ENCODE assay signal across 15 cellular contexts in the genomic region with DNA sequence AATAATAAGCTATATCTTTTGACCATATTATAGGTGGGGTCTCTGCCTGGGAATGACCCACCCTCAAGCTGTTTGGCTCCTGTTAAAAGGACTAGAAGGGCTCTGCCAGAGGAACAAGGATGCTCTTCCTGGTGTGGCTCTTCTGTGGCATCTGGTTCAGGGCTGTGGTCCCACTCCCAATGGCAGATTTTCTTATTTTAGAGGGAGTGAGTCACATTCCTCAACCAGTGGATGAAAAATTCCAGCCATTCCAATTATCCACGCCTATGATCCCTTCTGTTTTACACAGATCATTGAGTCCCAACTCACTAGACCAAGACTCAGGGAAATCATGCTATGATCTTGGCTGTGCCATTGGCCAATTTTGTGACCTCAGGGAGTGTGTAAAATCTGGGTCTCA.
DNase-seq lines count a peak whose midpoint lies in the region; ATAC-seq, FAIRE-seq and TF ChIP-seq lines count a peak whose summit lies in the region.
"Had no signal": no experiment of that assay in that cellular context is flagged by ENCODE, and none has a peak within 500 bp of the region (broad histone marks: within the 10 kb centered on the region; RNA-seq: fewer than 3 reads in every experiment).

No MANE protein-coding gene starts in this region.

- H2BK120ac ChIP-seq in IMR-90 (ENCODE audit: low read depth, low read length): peak overlapping the region; percentile 96

- H3K4me2 ChIP-seq in IMR-90 (ENCODE audit: low read depth, low read length) (peak overlapping the region; percentile 58), keratinocyte (ENCODE audit: control insufficient read depth, extremely low read depth, insufficient read depth, low read depth, low read length) (peak overlapping the region; percentile 56)

- H3K79me1 ChIP-seq in IMR-90 (ENCODE audit: low read depth in 1 of 2, low read length in 2 of 2): peaks cover 17 to 51% of the 10 kb centered on the region in 2 experiments; a peak in 2 of 4 replicates

- H4K91ac ChIP-seq in IMR-90 (ENCODE audit: insufficient read depth, low read depth, low read length): peak overlapping the region; percentile 97

- TF ChIP-seq CTCF in IMR-90 (conservative IDR thresholded peaks at IDR 0.05; ENCODE audit: low read depth, low read length): no peak
- no peak for TF ChIP-seq CTCF in breast epithelium (IDR thresholded peaks at IDR 0.05)
- TF ChIP-seq CTCF in keratinocyte (optimal IDR thresholded peaks at IDR 0.05 in 1 of 3, IDR thresholded peaks at IDR 0.05 in 1 of 3, conservative IDR thresholded peaks at IDR 0.05 in 1 of 3; ENCODE audit: extremely low read depth in 1 of 3, insufficient read depth in 2 of 3, low read length in 3 of 3): no peak
- no peak for TF ChIP-seq CTCF in upper lobe of left lung (IDR thresholded peaks at IDR 0.05)
- no peak for TF ChIP-seq CTCF in dorsolateral prefrontal cortex (IDR thresholded peaks at IDR 0.05 in 54 of 56, conservative IDR thresholded peaks at IDR 0.05 in 2 of 56; ENCODE audit: low read depth in 1 of 56, partially characterized antibody in 56 of 56)

- H3K27me3 ChIP-seq in IMR-90 (ENCODE audit: control insufficient read depth, insufficient read depth, low read length) (no peaks in the 10 kb centered on the region), breast epithelium (no peaks in the 10 kb centered on the region), keratinocyte (ENCODE audit: control insufficient read depth, extremely low read depth, insufficient read depth, low read length) (no peaks in the 10 kb centered on the region), upper lobe of left lung (no peaks in the 10 kb centered on the region), dorsolateral prefrontal cortex (no peaks in the 10 kb centered on the region)

- H3K4me3 ChIP-seq in IMR-90 (ENCODE audit: insufficient read depth, low read depth, low read length) (no peak overlapping the region), breast epithelium (no peak overlapping the region), keratinocyte (ENCODE audit: control insufficient read depth in 2 of 3, extremely low read depth in 1 of 3, insufficient read depth in 2 of 3, low read depth in 1 of 3, low read length in 3 of 3) (peak overlapping the region in 2 of 3 experiments; percentile 13 to 26), upper lobe of left lung (no peak overlapping the region), dorsolateral prefrontal cortex (no peak overlapping the region)

- H2AK9ac ChIP-seq in IMR-90 (replicated peaks; ENCODE audit: low read depth, low read length, poor library complexity): peak overlapping the region; percentile 86

- H3K56ac ChIP-seq in IMR-90 (ENCODE audit: extremely low read depth, insufficient read depth, low read length): peak overlapping the region; percentile 97

- H2BK15ac ChIP-seq in IMR-90 (ENCODE audit: low read depth, low read length): peak overlapping the region; percentile 55; the same call in 2 of the 3 replicates

- H2BK20ac ChIP-seq in IMR-90 (ENCODE audit: low read depth, low read length): peak overlapping the region; percentile 96

- ATAC-seq in IMR-90 (ENCODE audit: low read depth) (peak; percentile 81), upper lobe of left lung (ENCODE audit: low FRiP score in 2 of 2) (peak; percentile 61 to 83)
- ATAC-seq: right cardiac atrium, T-helper 17 cell had no signal

- H3K9me1 ChIP-seq in IMR-90 (ENCODE audit: insufficient read depth, low read length): peaks cover 3% of the 10 kb centered on the region; the same call in 1 of the 2 replicates
- H3K9me1 ChIP-seq in keratinocyte (ENCODE audit: control insufficient read depth, extremely low read depth, insufficient read depth, low read length): no peaks in the 10 kb centered on the region

- no peak for TF ChIP-seq RAD21 in IMR-90 (IDR thresholded peaks at IDR 0.05; ENCODE audit: low read length)

- H3K27ac ChIP-seq in IMR-90 (ENCODE audit: insufficient read depth, low read length) (peak overlapping the region; percentile 95), breast epithelium (peak overlapping the region; percentile 57 to 59), keratinocyte (ENCODE audit: control insufficient read depth, insufficient read depth, low read length) (peak overlapping the region; percentile 68), upper lobe of left lung (peak overlapping the region; percentile 2 to 55 (median 30)), dorsolateral prefrontal cortex (no peak overlapping the region)

- CTCF ChIA-PET in IMR-90 (lab: Yijun Ruan, JAX): interaction anchor here (1.2 kb wide), 1 partner anchor 10 kb away, joined by 4 read pairs; no protein-coding TSS in a partner anchor

- no CpG with 5 or more reads among the region's 1 CpG for WGBS in IMR-90 (ENCODE audit: extremely low coverage in 2 of 2, insufficient read length in 1 of 2), 2 experiments
- 60 to 62% methylated on average over 1 of the region's 1 CpG for WGBS in upper lobe of left lung, 2 donors

- peak overlapping the region; percentile 94 for H3K18ac ChIP-seq in IMR-90 (ENCODE audit: low read depth, low read length)

- peak overlapping the region; percentile 91 for H3K23ac ChIP-seq in IMR-90 (ENCODE audit: low read depth, low read length)

- TF ChIP-seq EP300 in upper lobe of left lung (IDR thresholded peaks at IDR 0.05): no peak

- no peak for TF ChIP-seq POLR2A in IMR-90 (IDR thresholded peaks at IDR 0.05; ENCODE audit: low read depth, low read length)
- no peak for TF ChIP-seq POLR2A in breast epithelium (IDR thresholded peaks at IDR 0.05)
- TF ChIP-seq POLR2A in upper lobe of left lung (IDR thresholded peaks at IDR 0.05): no peak

- no peaks in the 10 kb centered on the region for H3K79me2 ChIP-seq in keratinocyte (ENCODE audit: control insufficient read depth, insufficient read depth, low read length)

- peak overlapping the region; percentile 98 for H3K4ac ChIP-seq in IMR-90 (ENCODE audit: low read depth, low read length)

- H3K9me3 ChIP-seq in IMR-90 (ENCODE audit: control insufficient read depth, insufficient read depth, low read length): no peaks in the 10 kb centered on the region
- no peaks in the 10 kb centered on the region for H3K9me3 ChIP-seq in breast epithelium
- no peaks in the 10 kb centered on the region for H3K9me3 ChIP-seq in keratinocyte (ENCODE audit: control insufficient read depth, low read depth, low read length)
- H3K9me3 ChIP-seq in upper lobe of left lung: no peaks in the 10 kb centered on the region

- in situ Hi-C loops in IMR-90 (cut with MboI; ENCODE audit: low sequenced_read_pairs): no loop called here

- H3K14ac ChIP-seq in IMR-90 (replicated peaks; ENCODE audit: low read depth, low read length): peak overlapping the region; percentile 93

- H2AK5ac ChIP-seq in IMR-90 (ENCODE audit: low read depth, low read length): peak overlapping the region; percentile 53

- intact Hi-C loops in IMR-90 (cut with micrococcal nuclease) (no loop called here), breast epithelium (cut with DNase I; ENCODE audit: low total_unique reads) (no loop called here), dorsolateral prefrontal cortex (cut with DNase I) (no loop called here)

- POLR2A ChIA-PET in IMR-90 (lab: Charles Lee; ENCODE audit: unreplicated experiment): no interaction called here

- H2AFZ ChIP-seq in IMR-90 (replicated peaks; ENCODE audit: low read length, poor library complexity) (peak overlapping the region; percentile 52), keratinocyte (ENCODE audit: control insufficient read depth, low read length) (peak overlapping the region; percentile 41)

- H3K4me1 ChIP-seq in IMR-90 (ENCODE audit: control insufficient read depth, insufficient read depth, low read length) (peaks cover 11% of the 10 kb centered on the region), breast epithelium (peaks cover 0 to 5% of the 10 kb centered on the region in 2 donors), keratinocyte (ENCODE audit: control insufficient read depth, extremely low read depth, insufficient read depth, low read length) (peaks cover 22% of the 10 kb centered on the region), upper lobe of left lung (peaks cover 5 to 15% (median 13%) of the 10 kb centered on the region in 4 donors)

- H3K36me3 ChIP-seq in IMR-90 (ENCODE audit: control insufficient read depth, insufficient read depth, low read length) (no peaks in the 10 kb centered on the region), breast epithelium (no peaks in the 10 kb centered on the region), keratinocyte (ENCODE audit: control insufficient read depth in 2 of 2, extremely low read depth in 1 of 2, insufficient read depth in 2 of 2, low read length in 2 of 2) (no peaks in the 10 kb centered on the region), upper lobe of left lung (no peaks in the 10 kb centered on the region)

- peak; percentile 93 for FAIRE-seq in keratinocyte (lab: Jason Lieb, UNC)
- FAIRE-seq: GM19239, islet of Langerhans had no signal

- peak; percentile 60 for DNase-seq in IMR-90
- no peak for DNase-seq in breast epithelium (ENCODE audit: low spot score in 2 of 2)
- peak; percentile 28 for DNase-seq in keratinocyte (ENCODE audit: low read depth, low spot score)
- no peak for DNase-seq in upper lobe of left lung
- no peak for DNase-seq in activated CD4-positive, CD25-positive, alpha-beta regulatory T cell (lab: John Stamatoyannopoulos, UW)
- DNase-seq in dorsolateral prefrontal cortex: no peak
- DNase-seq in activated gamma-delta T cell treated with Interleukin-2 at 50 U/mL for 16 hours: no peak
- DNase-seq in NCI-H69 (lab: John Stamatoyannopoulos, UW): no peak
- DNase-seq: GDM1, KG1, NCI-H748 treated with DMSO at 0.1 percent for 48 hours, right cardiac atrium, T-helper 17 cell had no signal

- H3K9ac ChIP-seq in IMR-90 (ENCODE audit: low read depth, low read length): no peak overlapping the region
- peak overlapping the region; percentile 49 for H3K9ac ChIP-seq in keratinocyte (ENCODE audit: control insufficient read depth, extremely low read depth, insufficient read depth, low read length)

- dilution Hi-C loops in IMR-90 (cut with HindIII; ENCODE audit: low sequenced_read_pairs, unreplicated experiment) (no loop called here), keratinocyte (cut with MboI; ENCODE audit: extremely low pct_ligation_motif_present, low sequenced_read_pairs) (no loop called here)

- peak overlapping the region; percentile 98 for H4K5ac ChIP-seq in IMR-90 (ENCODE audit: low read depth, low read length)

- no TSS peak for BruUV-seq in IMR-90 (replicated peaks; lab: Mats Ljungman, UMichigan)

- H2BK5ac ChIP-seq in IMR-90 (ENCODE audit: low read depth, low read length, poor library complexity, severe bottlenecking): peak overlapping the region; percentile 96

- H4K8ac ChIP-seq in IMR-90 (ENCODE audit: low read depth in 2 of 2, low read length in 2 of 2): peak overlapping the region; percentile 19 to 93

- H4K20me1 ChIP-seq in IMR-90 (ENCODE audit: insufficient read depth, low read length): no peaks in the 10 kb centered on the region
- H4K20me1 ChIP-seq in keratinocyte (ENCODE audit: control insufficient read depth, extremely low read depth, insufficient read depth, low read length): no peaks in the 10 kb centered on the region

TF ChIP-seq in IMR-90, 13 proteins besides CTCF, POLR2A, EP300 and RAD21 (continues in another document):
- no peak for TF ChIP-seq NFE2L2 (IDR thresholded peaks at IDR 0.05; ENCODE audit: low read depth, low read length)
- TF ChIP-seq MXI1 (IDR thresholded peaks at IDR 0.05; ENCODE audit: borderline replicate concordance, low read depth, low read length): no peak
- TF ChIP-seq CHD1 (IDR thresholded peaks at IDR 0.05; ENCODE audit: low read depth, low read length): no peak
- TF ChIP-seq CEBPB (IDR thresholded peaks at IDR 0.05; ENCODE audit: low read depth, low read length): no peak

Comparison
In these comparisons a context has a peak if more than half of its experiments do, and no peak if none do; other contexts are left out.
1. DNase-seq: peak in IMR-90 (single experiment) and keratinocyte (single experiment); none in breast epithelium (0 of 2), upper lobe of left lung (0 of 2), activated CD4-positive, CD25-positive, alpha-beta regulatory T cell (0 of 4), dorsolateral prefrontal cortex (0 of 10), activated gamma-delta T cell treated with Interleukin-2 at 50 U/mL for 16 hours (single experiment) and NCI-H69 (single experiment).
2. H3K27ac ChIP-seq: peak in IMR-90 (single experiment), breast epithelium (2 of 2), keratinocyte (single experiment) and upper lobe of left lung (4 of 4); none in dorsolateral prefrontal cortex (0 of 59).
3. H3K4me3 ChIP-seq: peak in keratinocyte (2 of 3); none in IMR-90 (single experiment), breast epithelium (0 of 3), upper lobe of left lung (0 of 4) and dorsolateral prefrontal cortex (0 of 59).